15 cellular contexts compared by ENCODE assay signal in genomic region chr7:128809363-128809762, GRCh38. TPM values are rescaled to one million over a fixed set of nuclear protein-coding genes. Genes with fewer than 3 reads are reported as not detected.
A peak's percentile ranks its signal among the peaks of the same experiment; 100 is the strongest.
DNase-seq lines count a peak whose midpoint lies in the region; ATAC-seq and TF ChIP-seq lines count a peak whose summit lies in the region.
"Had no signal": no experiment of that assay in that cellular context is flagged by ENCODE, and none has a peak within 500 bp of the region (broad histone marks: within the 10 kb centered on the region; RNA-seq: fewer than 3 reads in every experiment).

No MANE protein-coding gene starts in this region.

- TF ChIP-seq RAD21 in SK-N-SH (IDR thresholded peaks at IDR 0.05; ENCODE audit: low read length): no peak

- H3K27ac ChIP-seq in SK-N-SH (ENCODE audit: low read depth in 2 of 2, low read length in 1 of 2): no peak overlapping the region
- H3K27ac ChIP-seq in SJCRH30: no peak overlapping the region
- H3K27ac ChIP-seq: GM23248 had no signal

- H3K4me1 ChIP-seq in SK-N-SH (ENCODE audit: control insufficient read depth in 1 of 2, insufficient read depth in 2 of 2, low read depth in 1 of 2, low read length in 1 of 2) (peaks cover 7 to 13% of the 10 kb centered on the region in 2 experiments; a peak in 2 of 4 replicates), SJCRH30 (0 out of 2 replicates have a peak, but pooled peaks cover under 1% of the 10 kb centered on the region)
- H3K4me1 ChIP-seq: BE2C, Caco-2, HAP-1 had no signal

- H2AFZ ChIP-seq in SK-N-SH (ENCODE audit: low read depth): no peak overlapping the region
- H2AFZ ChIP-seq: GM23248 had no signal

- H3K27me3 ChIP-seq in SK-N-SH (ENCODE audit: insufficient read depth): no peaks in the 10 kb centered on the region
- no peaks in the 10 kb centered on the region for H3K27me3 ChIP-seq in SJCRH30
- H3K27me3 ChIP-seq: BE2C had no signal

- POLR2A ChIA-PET in SK-N-SH (lab: Yijun Ruan, JAX): interaction anchor here (1.3 to 1.6 kb wide), 2 partner anchors 18 to 19 kb away, joined by 4 to 6 read pairs; no protein-coding TSS in a partner anchor

- no peak overlapping the region for H3K9ac ChIP-seq in SK-N-SH
- H3K9ac ChIP-seq: GM23248 had no signal

- DNase-seq in SK-N-SH (no peak), LHCN-M2 (ENCODE audit: low read depth) (peak; percentile 71), SJCRH30 (peak; percentile 20 to 37), GM10266 (ENCODE audit: extremely low spot score) (no peak)
- no peak for DNase-seq in effector CD4-positive, alpha-beta T cell
- DNase-seq: ACHN; BE2C; C1 segment of cervical spinal cord; Caco-2; CD4-positive, CD25-positive, alpha-beta regulatory T cell; CD8-positive, alpha-beta memory T cell; GM23248 had no signal

- no peaks in the 10 kb centered on the region for H3K9me2 ChIP-seq in SK-N-SH

- TF ChIP-seq EP300 in SK-N-SH (IDR thresholded peaks at IDR 0.05; ENCODE audit: borderline replicate concordance in 1 of 2, low read depth in 1 of 2, low read length in 1 of 2): no peak

- no peaks in the 10 kb centered on the region for H3K79me2 ChIP-seq in SK-N-SH (ENCODE audit: insufficient read depth)

- CTCF ChIA-PET in SK-N-SH (lab: Yijun Ruan, JAX): interaction anchor here (0.6 to 1.1 kb wide), 2 partner anchors 19 to 74 kb away, joined by 3 read pairs; no protein-coding TSS in a partner anchor

- TF ChIP-seq CTCF in SK-N-SH (IDR thresholded peaks at IDR 0.05) (no peak), GM10266 (IDR thresholded peaks at IDR 0.05; ENCODE audit: control insufficient read depth, insufficient read depth, low read depth, missing control alignments) (no peak)

- H3K9me3 ChIP-seq in SK-N-SH (no peaks in the 10 kb centered on the region), SJCRH30 (replicated peaks) (no peaks in the 10 kb centered on the region)
- H3K9me3 ChIP-seq: BE2C, Caco-2, HAP-1 had no signal

- H3K4me3 ChIP-seq in SK-N-SH (ENCODE audit: low read depth in 2 of 2, low read length in 1 of 2): no peak overlapping the region
- no peak overlapping the region for H3K4me3 ChIP-seq in SJCRH30
- H3K4me3 ChIP-seq: GM23248, HAP-1 had no signal

- H3K36me3 ChIP-seq in SK-N-SH (replicated peaks in 1 of 2; ENCODE audit: control insufficient read depth in 1 of 2, insufficient read depth in 2 of 2, low read length in 1 of 2): peaks cover 18 to 49% of the 10 kb centered on the region in 2 experiments
- H3K36me3 ChIP-seq in SJCRH30: peaks cover 3% of the 10 kb centered on the region; the same call in 1 of the 2 replicates

- H3K4me2 ChIP-seq in SK-N-SH: no peak overlapping the region

- H4K20me1 ChIP-seq in SK-N-SH (ENCODE audit: insufficient read depth): no peaks in the 10 kb centered on the region

- H3F3A ChIP-seq in SK-N-SH (replicated peaks; ENCODE audit: insufficient read depth): no peaks in the 10 kb centered on the region

- WGBS in SK-N-SH (ENCODE audit: low lambda C conversion rate): 89% methylated on average over 2 of the region's 3 CpGs

- ATAC-seq in SK-N-SH treated with all-trans-retinoic acid at 6 μM for 48 hours: peak; percentile 17; the same call in 1 of the 3 replicates

TF ChIP-seq in SK-N-SH treated with all-trans-retinoic acid at 6 μM for 48 hours, 23 proteins besides CTCF, POLR2A, EP300 and RAD21 (continues in another document):
- TF ChIP-seq PATZ1 (CRISPR knock-in tag; IDR thresholded peaks at IDR 0.05; ENCODE audit: borderline replicate concordance): no peak
- TF ChIP-seq TCF4 (CRISPR knock-in tag; IDR thresholded peaks at IDR 0.05; ENCODE audit: borderline replicate concordance): no peak
- no peak for TF ChIP-seq CREB5 (CRISPR knock-in tag; IDR thresholded peaks at IDR 0.05; ENCODE audit: low read depth)
- TF ChIP-seq CSDC2 (CRISPR knock-in tag; IDR thresholded peaks at IDR 0.05): no peak
- TF ChIP-seq ZNF70 (CRISPR knock-in tag; IDR thresholded peaks at IDR 0.05): no peak
- TF ChIP-seq ESRRG (CRISPR knock-in tag; IDR thresholded peaks at IDR 0.05): no peak
- no peak for TF ChIP-seq GLIS3 (CRISPR knock-in tag; IDR thresholded peaks at IDR 0.05)

TF ChIP-seq in SK-N-SH, 30 proteins besides CTCF, POLR2A, EP300 and RAD21:
- no peak for TF ChIP-seq SMC3 (IDR thresholded peaks at IDR 0.05; ENCODE audit: low read depth, low read length)
- no peak for TF ChIP-seq EZH2phosphoT487 (IDR thresholded peaks at IDR 0.05; ENCODE audit: borderline replicate concordance, low read depth)
- no peak for TF ChIP-seq TCF12 (IDR thresholded peaks at IDR 0.05)
- no peak for TF ChIP-seq RXRA (IDR thresholded peaks at IDR 0.05; ENCODE audit: borderline replicate concordance, low read depth)
- TF ChIP-seq USF1 (IDR thresholded peaks at IDR 0.05; ENCODE audit: borderline replicate concordance, low read depth): no peak
- TF ChIP-seq CHD2 (IDR thresholded peaks at IDR 0.05; ENCODE audit: low read length, partially characterized antibody): no peak
- no peak for TF ChIP-seq MEF2A (IDR thresholded peaks at IDR 0.05; ENCODE audit: borderline replicate concordance, low read depth)
- no peak for TF ChIP-seq JUND (IDR thresholded peaks at IDR 0.05)
- TF ChIP-seq PBX3 (IDR thresholded peaks at IDR 0.05): no peak
- TF ChIP-seq RCOR1 (IDR thresholded peaks at IDR 0.05; ENCODE audit: low read length): no peak
- TF ChIP-seq IRF3 (IDR thresholded peaks at IDR 0.05; ENCODE audit: low read depth, low read length): no peak
- no peak for TF ChIP-seq FOSL2 (IDR thresholded peaks at IDR 0.05; ENCODE audit: borderline replicate concordance, low read depth)
- no peak for TF ChIP-seq NFIC (IDR thresholded peaks at IDR 0.05; ENCODE audit: borderline replicate concordance)
- TF ChIP-seq ELF1 (IDR thresholded peaks at IDR 0.05): no peak
- no peak for TF ChIP-seq TAF1 (IDR thresholded peaks at IDR 0.05; ENCODE audit: borderline replicate concordance, low read depth, low read length)
- TF ChIP-seq MAX (IDR thresholded peaks at IDR 0.05; ENCODE audit: low read depth): no peak
- TF ChIP-seq NRF1 (IDR thresholded peaks at IDR 0.05; ENCODE audit: low read depth, low read length): no peak
- no peak for TF ChIP-seq FOXM1 (IDR thresholded peaks at IDR 0.05; ENCODE audit: low read depth)

RNA-seq across cellular contexts. Expression of gene CCDC136, which starts 17.6 kb away (rescaled TPM):
- 48.4 and 65.3 TPM in 2 replicates for polyA plus RNA-seq in SK-N-SH (2012; rRNA removed)
- polyA plus RNA-seq in SK-N-SH (2012; cell fraction: cytosol; rRNA removed): 25.5 and 27.5 TPM in 2 replicates
- polyA plus RNA-seq in SK-N-SH (2012; cell fraction: nucleus; rRNA removed): 197 and 232 TPM in 2 replicates
- 3.2 and 5.3 TPM in 2 replicates for total RNA-seq in LHCN-M2 (2014; rRNA removed)
- 3.9 TPM for polyA plus RNA-seq in LHCN-M2 (2012)
- 11.8 and 16.5 TPM in 2 replicates for total RNA-seq in SJCRH30 (2014; rRNA removed; shearing (Covaris generic))

RNA-seq across cellular contexts. Expression of gene FLNC, which starts 20.8 kb away (rescaled TPM):
- 22.5 and 43.7 TPM in 2 replicates for polyA plus RNA-seq in SK-N-SH (2012; rRNA removed)
- 12.3 and 24.8 TPM in 2 replicates for polyA plus RNA-seq in SK-N-SH (2012; cell fraction: cytosol; rRNA removed)
- polyA plus RNA-seq in SK-N-SH (2012; cell fraction: nucleus; rRNA removed): 109 and 117 TPM in 2 replicates
- total RNA-seq in LHCN-M2 (2014; rRNA removed): 215 and 254 TPM in 2 replicates
- polyA plus RNA-seq in LHCN-M2 (2012): 311 TPM
- total RNA-seq in SJCRH30 (2014; rRNA removed; shearing (Covaris generic)): 158 and 172 TPM in 2 replicates
- total RNA-seq: CD4-positive, CD25-positive, alpha-beta regulatory T cell; CD8-positive, alpha-beta memory T cell had no signal
- polyA plus RNA-seq: CD4-positive, CD25-positive, alpha-beta regulatory T cell; CD8-positive, alpha-beta memory T cell had no signal

RNA-seq across cellular contexts. Expression of gene OPN1SW, which starts 33.8 kb away (rescaled TPM):
- 0.05 TPM in 1 of 2 replicates, not detected in the other for polyA plus RNA-seq in SK-N-SH (2012; rRNA removed)
- 0.05 TPM in 1 of 2 replicates, not detected in the other for polyA plus RNA-seq in SK-N-SH (2012; cell fraction: cytosol; rRNA removed)
- polyA plus RNA-seq in SK-N-SH (2012; cell fraction: nucleus; rRNA removed): 0.06 and 0.13 TPM in 2 replicates
- 1.7 and 2.1 TPM in 2 replicates for total RNA-seq in LHCN-M2 (2014; rRNA removed)
- 3.5 TPM for polyA plus RNA-seq in LHCN-M2 (2012)
- not detected in 2 replicates for total RNA-seq in SJCRH30 (2014; rRNA removed; shearing (Covaris generic))
- total RNA-seq: Caco-2; CD4-positive, CD25-positive, alpha-beta regulatory T cell; CD8-positive, alpha-beta memory T cell; GM23248; H4 had no signal
- polyA plus RNA-seq: CD4-positive, CD25-positive, alpha-beta regulatory T cell; CD8-positive, alpha-beta memory T cell had no signal

RNA-seq across cellular contexts. Expression of gene ATP6V1F, which starts 53.3 kb away (rescaled TPM):
- 437 and 495 TPM in 2 replicates for polyA plus RNA-seq in SK-N-SH (2012; rRNA removed)
- polyA plus RNA-seq in SK-N-SH (2012; cell fraction: cytosol; rRNA removed): 349 and 422 TPM in 2 replicates
- 110 and 142 TPM in 2 replicates for polyA plus RNA-seq in SK-N-SH (2012; cell fraction: nucleus; rRNA removed)
- total RNA-seq in LHCN-M2 (2014; rRNA removed): 211 and 226 TPM in 2 replicates
- 591 TPM for polyA plus RNA-seq in LHCN-M2 (2012)
- 95.8 and 115 TPM in 2 replicates for total RNA-seq in SJCRH30 (2014; rRNA removed; shearing (Covaris generic))

Comparison
In these comparisons a context has a peak if more than half of its experiments do, and no peak if none do; other contexts are left out.
1. DNase-seq: peak in LHCN-M2 (single experiment) and SJCRH30 (2 of 2); none in SK-N-SH (single experiment), effector CD4-positive, alpha-beta T cell (single experiment) and GM10266 (single experiment).